8 cellular contexts compared by ENCODE assay signal in genomic region chr10:15209827-15210509, GRCh38. TPM values are rescaled to one million over a fixed set of nuclear protein-coding genes. Genes with fewer than 3 reads are reported as not detected.
DNase-seq lines count a peak whose midpoint lies in the region; ATAC-seq and TF ChIP-seq lines count a peak whose summit lies in the region.

No MANE protein-coding gene starts in this region.

- no peaks in the 10 kb centered on the region for H3K9me3 ChIP-seq in PC-9 (ENCODE audit: insufficient read depth, low read depth)
- H3K9me3 ChIP-seq in neural progenitor cell (ENCODE audit: low read depth), result no peaks in the 10 kb centered on the region

- peak; percentile 25 to 46 for DNase-seq in AML-193 (lab: John Stamatoyannopoulos, UW)
- DNase-seq in HPDE6-E6E7 (ENCODE audit: extremely low spot score), result peak; percentile 5
- peak in 1 of 2 experiments; percentile 41 for DNase-seq in PC-9
- DNase-seq in activated T-cell treated with anti-CD3 and anti-CD28 coated beads, Interleukin-2, amount 50 U/mL, for 72 hours, result peak; percentile 84 to 85
- peak; percentile 81 for DNase-seq in fibroblast of pulmonary artery (ENCODE audit: low read depth)
- DNase-seq in neural progenitor cell (ENCODE audit: low spot score), result peak; percentile 89
- DNase-seq in stromal cell of bone marrow (ENCODE audit: low read depth), result peak; percentile 45

- POLR2A ChIA-PET in PC-9 (lab: Charles Lee; ENCODE audit: unreplicated experiment), result no interaction called here

- H2AFZ ChIP-seq in PC-9 (no peak overlapping the region), neural progenitor cell (replicated peaks) (no peak overlapping the region)

- peak; percentile 67 for ATAC-seq in GM19023 (IDR thresholded peaks at IDR 0.05; ENCODE audit: unreplicated experiment)
- peak; percentile 71 to 78 for ATAC-seq in activated T-cell treated with anti-CD3 and anti-CD28 coated beads, Interleukin-2, amount 50 U/mL, for 72 hours (replicated peaks in 1 of 2)

- peaks cover 0 to 2% of the 10 kb centered on the region in 2 donors for H3K36me3 Mint-ChIP-seq in activated T-cell treated with anti-CD3 and anti-CD28 coated beads, Interleukin-2, amount 50 U/mL, for 72 hours (ENCODE audit: insufficient read depth in 2 of 2)
- peaks cover 33% of the 10 kb centered on the region for H3K36me3 Mint-ChIP-seq in neural progenitor cell

- peak; percentile 77 for TF ChIP-seq CTCF in PC-9 (conservative IDR thresholded peaks at IDR 0.05)
- TF ChIP-seq CTCF in fibroblast of pulmonary artery (IDR thresholded peaks at IDR 0.05; ENCODE audit: low read length, missing control alignments), result peak; percentile 93
- peak; percentile 93 for TF ChIP-seq CTCF in neural progenitor cell (IDR thresholded peaks at IDR 0.05)

- peaks cover 56% of the 10 kb centered on the region for H3K4me1 Mint-ChIP-seq in activated T-cell treated with anti-CD3 and anti-CD28 coated beads, Interleukin-2, amount 50 U/mL, for 72 hours (ENCODE audit: low read depth)
- peaks cover 4% of the 10 kb centered on the region for H3K4me1 Mint-ChIP-seq in neural progenitor cell

- H3K27me3 ChIP-seq in PC-9 (ENCODE audit: insufficient read depth, low read depth) (peaks cover 9% of the 10 kb centered on the region; the same call in 1 of the 2 replicates), neural progenitor cell (no peaks in the 10 kb centered on the region)

- no peak overlapping the region for H3K27ac Mint-ChIP-seq in activated T-cell treated with anti-CD3 and anti-CD28 coated beads, Interleukin-2, amount 50 U/mL, for 72 hours
- no peak overlapping the region for H3K27ac Mint-ChIP-seq in neural progenitor cell

- H3K9me2 ChIP-seq in PC-9 (ENCODE audit: insufficient read depth), result no peaks in the 10 kb centered on the region

- intact Hi-C loops in PC-9 (cut with micrococcal nuclease; ENCODE audit: unreplicated experiment), result no loop called here

- CTCF ChIA-PET in PC-9 (lab: Charles Lee), result no interaction called here

- peaks cover 0 to 1% of the 10 kb centered on the region in 2 donors for H3K9me3 Mint-ChIP-seq in activated T-cell treated with anti-CD3 and anti-CD28 coated beads, Interleukin-2, amount 50 U/mL, for 72 hours
- no peaks in the 10 kb centered on the region for H3K9me3 Mint-ChIP-seq in neural progenitor cell

- H3K4me3 Mint-ChIP-seq in activated T-cell treated with anti-CD3 and anti-CD28 coated beads, Interleukin-2, amount 50 U/mL, for 72 hours, result peak overlapping the region; percentile 6 to 24
- no peak overlapping the region for H3K4me3 Mint-ChIP-seq in neural progenitor cell

- H3K27me3 Mint-ChIP-seq in activated T-cell treated with anti-CD3 and anti-CD28 coated beads, Interleukin-2, amount 50 U/mL, for 72 hours (ENCODE audit: low read depth), result no peaks in the 10 kb centered on the region
- H3K27me3 Mint-ChIP-seq in neural progenitor cell (ENCODE audit: insufficient read depth, low read depth), result peaks cover 4% of the 10 kb centered on the region

- H4K20me1 ChIP-seq in PC-9 (ENCODE audit: insufficient read depth) (no peaks in the 10 kb centered on the region), neural progenitor cell (ENCODE audit: low read depth) (no peaks in the 10 kb centered on the region)

- H3K4me2 ChIP-seq in PC-9 (no peak overlapping the region), neural progenitor cell (no peak overlapping the region)

- no peaks in the 10 kb centered on the region for H3K36me3 ChIP-seq in PC-9 (ENCODE audit: low read depth)
- no peaks in the 10 kb centered on the region for H3K36me3 ChIP-seq in neural progenitor cell

- no peak overlapping the region for H3K4me3 ChIP-seq in PC-9
- no peak overlapping the region for H3K4me3 ChIP-seq in fibroblast of pulmonary artery (replicated peaks; ENCODE audit: low read depth, low read length)
- no peak overlapping the region for H3K4me3 ChIP-seq in neural progenitor cell

- H3K4me1 ChIP-seq in PC-9 (replicated peaks; ENCODE audit: insufficient read depth) (no peaks in the 10 kb centered on the region), neural progenitor cell (peaks cover 8% of the 10 kb centered on the region)

- H3K27ac ChIP-seq in PC-9 (no peak overlapping the region), neural progenitor cell (no peak overlapping the region)

- BruUV-seq in PC-9 (replicated peaks; lab: Mats Ljungman, UMichigan), result no TSS peak

- H3K79me2 ChIP-seq in PC-9 (ENCODE audit: low read depth), result no peaks in the 10 kb centered on the region
- no peaks in the 10 kb centered on the region for H3K79me2 ChIP-seq in neural progenitor cell (ENCODE audit: low read depth)

- H3F3A ChIP-seq in PC-9 (ENCODE audit: insufficient read depth, low read depth), result no peaks in the 10 kb centered on the region
- no peaks in the 10 kb centered on the region for H3F3A ChIP-seq in neural progenitor cell (ENCODE audit: low read depth)

- no peak overlapping the region for H3K9ac ChIP-seq in neural progenitor cell

RNA-seq across cellular contexts. Expression of gene NMT2, which starts 41.5 kb away (rescaled TPM):
- 10.9 and 11.0 TPM in 2 replicates for total RNA-seq in PC-9 (2021)
- 10 to 100 TPM; 24.4 to 35.2 TPM for total RNA-seq in activated T-cell treated with anti-CD3 and anti-CD28 coated beads, Interleukin-2, amount 50 U/mL, for 72 hours
- total RNA-seq in neural progenitor cell (ENCODE audit: low replicate concordance), result 25.4 and 26.1 TPM in 2 replicates
